ENCODE assay signal across 25 cellular contexts in genomic region chr1:219697667-219698066, GRCh38.
"Had no signal": no experiment of that assay in that cellular context is flagged by ENCODE, and none has a peak within 500 bp of the region (broad histone marks: within the 10 kb centered on the region; RNA-seq: fewer than 3 reads in every experiment).

No MANE protein-coding gene starts in this region.

- H3K36me3 ChIP-seq: ascending aorta, brain microvascular endothelial cell, heart left ventricle had no signal

- H3K27ac ChIP-seq: ascending aorta, brain microvascular endothelial cell, coronary artery, dorsolateral prefrontal cortex, heart left ventricle, VCaP had no signal

- H3K27me3 ChIP-seq: ascending aorta, brain microvascular endothelial cell, dorsolateral prefrontal cortex, heart left ventricle had no signal

- ATAC-seq: activated T-cell treated with anti-CD3 and anti-CD28 coated beads, Interleukin-2, amount 50 U/mL, for 72 hours; esophagus mucosa; heart left ventricle; WTC11 had no signal

- H3K4me1 ChIP-seq: ascending aorta had no signal

- DNase-seq: activated CD4-positive, alpha-beta memory T cell treated with anti-CD3 and anti-CD28 coated beads, Interleukin-2, amount 10 ng/mL, durations not matched to agents 7 days and 5 days; activated CD4-positive, alpha-beta T cell treated with anti-CD3 and anti-CD28 coated beads for 1 hour; activated CD4-positive, alpha-beta T cell treated with anti-CD3 and anti-CD28 coated beads for 4 hours; activated CD4-positive, alpha-beta T cell treated with anti-CD3 and anti-CD28 coated beads, Interleukin-2, amount 10 ng/mL, durations not matched to agents 7 days and 5 days; activated CD4-positive, alpha-beta T cell treated with anti-CD3 and anti-CD28 coated beads, Interleukin-2, amount 50 U/mL, for 4 hours; activated CD8-positive, alpha-beta memory T cell treated with anti-CD3 and anti-CD28 coated beads, Interleukin-2, amount 50 U/mL, for 48 hours; activated gamma-delta T cell treated with Interleukin-2 at 50 U/mL for 16 hours; activated naive CD4-positive, alpha-beta T cell treated with anti-CD3 and anti-CD28 coated beads, Interleukin-2, amount 50 U/mL, for 16 hours; activated naive CD4-positive, alpha-beta T cell treated with Interleukin-2 at 50 U/mL for 16 hours; activated T-cell treated with anti-CD3 and anti-CD28 coated beads for 4 hours; activated T-cell treated with anti-CD3 and anti-CD28 coated beads, Interleukin-2, amount 50 U/mL, for 24 hours; activated T-cell treated with anti-CD3 and anti-CD28 coated beads, Interleukin-2, amount 50 U/mL, for 72 hours; brain microvascular endothelial cell; dorsolateral prefrontal cortex; effector memory CD4-positive, alpha-beta T cell; endodermal cell; foreskin fibroblast; glutamatergic neuron; heart left ventricle; T-helper 2 cell had no signal

- H3K9me3 ChIP-seq: ascending aorta, heart left ventricle had no signal

- H3K4me3 ChIP-seq: ascending aorta, coronary artery, dorsolateral prefrontal cortex, heart left ventricle had no signal
